11 cellular contexts compared by ENCODE assay signal in the genomic region with DNA sequence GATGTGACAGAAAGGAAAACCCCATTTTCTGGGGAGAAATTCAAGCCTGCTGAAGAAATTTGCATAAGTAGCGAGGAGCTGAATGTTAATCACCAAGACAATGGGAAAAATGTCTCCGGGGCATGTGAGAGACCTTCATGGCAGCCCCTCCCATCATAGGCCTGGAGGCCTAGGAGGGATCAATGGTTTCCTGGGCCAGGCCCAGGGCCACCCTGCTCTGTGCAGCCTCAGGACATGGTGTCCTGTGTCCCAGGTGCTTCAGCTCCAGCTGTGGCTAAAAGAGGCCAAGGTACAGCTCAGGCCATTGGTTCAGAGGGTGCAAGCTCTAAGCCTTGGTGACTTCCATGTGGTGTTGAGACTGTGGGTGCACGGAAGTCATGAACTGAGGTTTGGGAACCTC.
"Had no signal": no experiment of that assay in that cellular context is flagged by ENCODE, and none has a peak within 500 bp of the region (broad histone marks: within the 10 kb centered on the region; RNA-seq: fewer than 3 reads in every experiment).

No MANE protein-coding gene starts in this region.

- ATAC-seq: activated naive CD4-positive, alpha-beta T cell treated with anti-CD3 and anti-CD28 coated beads, Interleukin-2, amount 50 U/mL, for 72 hours; activated naive CD8-positive, alpha-beta T cell treated with anti-CD3 and anti-CD28 coated beads, Interleukin-2, amount 50 U/mL, for 24 hours; activated T-cell treated with anti-CD3 and anti-CD28 coated beads, Interleukin-2, amount 50 U/mL, for 4 hours; activated T-cell treated with anti-CD3 and anti-CD28 coated beads, Interleukin-2, amount 50 U/mL, for 72 hours; activated T-helper 17 cell treated with anti-CD3 and anti-CD28 coated beads, Interleukin-2, amount 50 U/mL, for 72 hours; body of pancreas had no signal

- H3K27ac ChIP-seq: adrenal gland, ascending aorta, body of pancreas, brain microvascular endothelial cell, breast epithelium, cardiac muscle cell had no signal

- H3K9me3 ChIP-seq: adrenal gland, ascending aorta, body of pancreas, breast epithelium had no signal

- H3K4me1 ChIP-seq: adrenal gland, ascending aorta, body of pancreas, breast epithelium had no signal

- H3K4me3 ChIP-seq: adrenal gland, ascending aorta, body of pancreas, breast epithelium, cardiac muscle cell had no signal

- H3K36me3 ChIP-seq: adrenal gland, ascending aorta, brain microvascular endothelial cell, breast epithelium, cardiac muscle cell had no signal
